Comparison of ENCODE assay signal across 9 cellular contexts in the genomic region with DNA sequence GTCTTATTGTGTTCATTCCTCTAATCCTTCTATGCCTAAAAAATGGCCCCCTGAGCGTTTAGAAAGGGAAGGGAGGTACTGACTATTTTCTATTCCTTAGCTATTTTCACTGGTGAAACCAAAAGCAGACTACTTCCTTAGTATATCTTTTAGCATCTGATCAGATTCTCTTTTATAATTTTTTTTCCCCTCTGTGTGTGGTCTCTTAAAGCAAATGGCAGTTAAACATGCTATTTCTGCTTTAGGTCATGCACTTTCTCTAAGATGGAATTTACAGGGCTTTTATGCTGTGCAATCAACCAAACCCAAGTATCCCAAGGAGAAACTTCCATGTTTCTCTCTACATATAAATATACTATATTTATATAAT. TPM values are rescaled to one million over a fixed set of nuclear protein-coding genes. Genes with fewer than 3 reads are reported as not detected.
DNase-seq lines count a peak whose midpoint lies in the region; ATAC-seq and TF ChIP-seq lines count a peak whose summit lies in the region.
"Had no signal": no experiment of that assay in that cellular context is flagged by ENCODE, and none has a peak within 500 bp of the region (broad histone marks: within the 10 kb centered on the region; RNA-seq: fewer than 3 reads in every experiment).

No MANE protein-coding gene starts in this region.

- H3K4me1 Mint-ChIP-seq in T-helper 17 cell = peaks cover 39% of the 10 kb centered on the region
- peaks cover 27 to 40% of the 10 kb centered on the region in 2 donors for H3K4me1 Mint-ChIP-seq in immature natural killer cell

- H3K4me3 Mint-ChIP-seq in T-helper 17 cell (peak overlapping the region; percentile 52), immature natural killer cell (no peak overlapping the region)

- H3K36me3 Mint-ChIP-seq in T-helper 17 cell (ENCODE audit: low read depth) = peaks cover 2% of the 10 kb centered on the region
- no peaks in the 10 kb centered on the region for H3K36me3 Mint-ChIP-seq in immature natural killer cell

- H4K5ac ChIP-seq in IMR-90 (ENCODE audit: low read depth, low read length) = no peak overlapping the region

- no peak overlapping the region for H3K56ac ChIP-seq in IMR-90 (ENCODE audit: extremely low read depth, insufficient read depth, low read length)

- H4K20me1 ChIP-seq in IMR-90 (ENCODE audit: insufficient read depth, low read length) = no peaks in the 10 kb centered on the region
- no peaks in the 10 kb centered on the region for H4K20me1 ChIP-seq in smooth muscle cell (ENCODE audit: low read depth)

- peaks cover 4% of the 10 kb centered on the region; the same call in 1 of the 2 replicates for H3K4me1 ChIP-seq in IMR-90 (ENCODE audit: control insufficient read depth, insufficient read depth, low read length)
- no peaks in the 10 kb centered on the region for H3K4me1 ChIP-seq in smooth muscle cell (ENCODE audit: low read depth)
- H3K4me1 ChIP-seq: body of pancreas had no signal

- H3K27me3 ChIP-seq in IMR-90 (ENCODE audit: control insufficient read depth, insufficient read depth, low read length) (peaks cover 8% of the 10 kb centered on the region), smooth muscle cell (ENCODE audit: low read depth) (no peaks in the 10 kb centered on the region)
- H3K27me3 ChIP-seq: body of pancreas had no signal

- no peak overlapping the region for H2BK5ac ChIP-seq in IMR-90 (ENCODE audit: low read depth, low read length, poor library complexity, severe bottlenecking)

- no CpG with 5 or more reads among the region's 1 CpG for WGBS in IMR-90 (ENCODE audit: extremely low coverage in 2 of 2, insufficient read length in 1 of 2), 2 experiments
- WGBS in smooth muscle cell (ENCODE audit: low lambda C conversion rate) = 97% methylated on average over 1 of the region's 1 CpG

- H2BK15ac ChIP-seq in IMR-90 (ENCODE audit: low read depth, low read length) = no peak overlapping the region

- DNase-seq in IMR-90 (no peak), T-helper 17 cell (no peak), immature natural killer cell (no peak), smooth muscle cell (lab: John Stamatoyannopoulos, UW; ENCODE audit: unreplicated experiment) (no peak), NCI-H2029 (lab: John Stamatoyannopoulos, UW) (no peak), NCI-H748 (lab: John Stamatoyannopoulos, UW; ENCODE audit: unreplicated experiment) (no peak)
- DNase-seq: NCI-H1105 had no signal

- H3K27ac Mint-ChIP-seq in T-helper 17 cell (peak overlapping the region; percentile 83), immature natural killer cell (peak overlapping the region in 4 of 6 donors; percentile 34 to 79 (median 48))

- H3K9ac ChIP-seq in IMR-90 (ENCODE audit: low read depth, low read length) (0 out of 2 replicates have a peak overlapping the region, but pooled peaks have one; percentile 11), smooth muscle cell (ENCODE audit: low read depth) (no peak overlapping the region)

- no peak for TF ChIP-seq POLR2A in IMR-90 (IDR thresholded peaks at IDR 0.05; ENCODE audit: low read depth, low read length)

- no peak overlapping the region for H3K14ac ChIP-seq in IMR-90 (replicated peaks; ENCODE audit: low read depth, low read length)

- dilution Hi-C loops in IMR-90 (cut with HindIII; ENCODE audit: low sequenced_read_pairs, unreplicated experiment) = no loop called here

- H3K4me2 ChIP-seq in IMR-90 (ENCODE audit: low read depth, low read length) (0 out of 2 replicates have a peak overlapping the region, but pooled peaks have one; percentile 18), smooth muscle cell (no peak overlapping the region)

- no peak overlapping the region for H2AFZ ChIP-seq in IMR-90 (replicated peaks; ENCODE audit: low read length, poor library complexity)
- H2AFZ ChIP-seq in smooth muscle cell (ENCODE audit: low read depth) = no peak overlapping the region

- no peaks in the 10 kb centered on the region for H3K9me3 Mint-ChIP-seq in immature natural killer cell

- no peaks in the 10 kb centered on the region for H3K9me3 ChIP-seq in IMR-90 (ENCODE audit: control insufficient read depth, insufficient read depth, low read length)
- H3K9me3 ChIP-seq in T-helper 17 cell (ENCODE audit: control insufficient read depth, low read length, poor library complexity, severe bottlenecking) = no peaks in the 10 kb centered on the region
- H3K9me3 ChIP-seq in smooth muscle cell (replicated peaks; ENCODE audit: low read depth) = no peaks in the 10 kb centered on the region
- H3K9me3 ChIP-seq: body of pancreas had no signal

- H4K91ac ChIP-seq in IMR-90 (ENCODE audit: insufficient read depth, low read depth, low read length) = no peak overlapping the region

- no peak overlapping the region for H2AK5ac ChIP-seq in IMR-90 (ENCODE audit: low read depth, low read length)

- H2BK120ac ChIP-seq in IMR-90 (ENCODE audit: low read depth, low read length) = no peak overlapping the region

- H3K4me3 ChIP-seq in IMR-90 (ENCODE audit: insufficient read depth, low read depth, low read length) = no peak overlapping the region
- peak overlapping the region; percentile 39 for H3K4me3 ChIP-seq in smooth muscle cell
- H3K4me3 ChIP-seq: body of pancreas had no signal

- no peaks in the 10 kb centered on the region for H3K79me2 ChIP-seq in smooth muscle cell (ENCODE audit: low read depth)

- no peak for TF ChIP-seq RAD21 in IMR-90 (IDR thresholded peaks at IDR 0.05; ENCODE audit: low read length)

- no peak overlapping the region for H4K8ac ChIP-seq in IMR-90 (ENCODE audit: low read depth in 2 of 2, low read length in 2 of 2)

- in situ Hi-C loops in IMR-90 (cut with MboI; ENCODE audit: low sequenced_read_pairs) = no loop called here

- H3K27me3 Mint-ChIP-seq in T-helper 17 cell (no peaks in the 10 kb centered on the region), immature natural killer cell (ENCODE audit: low read depth in 3 of 3) (peaks cover 2 to 8% (median 7%) of the 10 kb centered on the region in 3 donors)

- no peak overlapping the region for H2AK9ac ChIP-seq in IMR-90 (replicated peaks; ENCODE audit: low read depth, low read length, poor library complexity)

- ATAC-seq in IMR-90 (ENCODE audit: low read depth) (no peak), T-helper 17 cell (no peak), HG03135 (IDR thresholded peaks at IDR 0.05; ENCODE audit: unreplicated experiment) (no peak)

- H2BK20ac ChIP-seq in IMR-90 (ENCODE audit: low read depth, low read length) = no peak overlapping the region

- TF ChIP-seq CTCF in IMR-90 (conservative IDR thresholded peaks at IDR 0.05; ENCODE audit: low read depth, low read length) (no peak), smooth muscle cell (IDR thresholded peaks at IDR 0.05; ENCODE audit: borderline replicate concordance, insufficient read depth, poor library complexity, severe bottlenecking) (no peak)

- POLR2A ChIA-PET in IMR-90 (lab: Charles Lee; ENCODE audit: unreplicated experiment) = no interaction called here

- BruUV-seq in IMR-90 (replicated peaks; lab: Mats Ljungman, UMichigan) = no TSS peak

- CTCF ChIA-PET in IMR-90 (lab: Yijun Ruan, JAX) = no interaction called here

- no peaks in the 10 kb centered on the region for H3K79me1 ChIP-seq in IMR-90 (ENCODE audit: low read depth in 1 of 2, low read length in 2 of 2)

- H3K36me3 ChIP-seq in IMR-90 (ENCODE audit: control insufficient read depth, insufficient read depth, low read length) = no peaks in the 10 kb centered on the region
- H3K36me3 ChIP-seq in smooth muscle cell (ENCODE audit: low read depth) = no peaks in the 10 kb centered on the region

- no peaks in the 10 kb centered on the region; the same call in 1 of the 2 replicates for H3K9me1 ChIP-seq in IMR-90 (ENCODE audit: insufficient read depth, low read length)

- H3K23ac ChIP-seq in IMR-90 (ENCODE audit: low read depth, low read length) = no peak overlapping the region

- no peaks in the 10 kb centered on the region for H3F3A ChIP-seq in smooth muscle cell (ENCODE audit: low read depth)

- intact Hi-C loops in IMR-90 (cut with micrococcal nuclease) = no loop called here

- no peak overlapping the region for H3K4ac ChIP-seq in IMR-90 (ENCODE audit: low read depth, low read length)

- no peak overlapping the region for H3K18ac ChIP-seq in IMR-90 (ENCODE audit: low read depth, low read length)

- no peak overlapping the region for H3K27ac ChIP-seq in IMR-90 (ENCODE audit: insufficient read depth, low read length)
- H3K27ac ChIP-seq in smooth muscle cell (ENCODE audit: low read depth) = no peak overlapping the region

TF ChIP-seq in IMR-90, 13 proteins besides CTCF, POLR2A, EP300 and RAD21 (continues in another document):
- TF ChIP-seq SMC3 (IDR thresholded peaks at IDR 0.05; ENCODE audit: low read depth, low read length) (no peak), MXI1 (IDR thresholded peaks at IDR 0.05; ENCODE audit: borderline replicate concordance, low read depth, low read length) (no peak), CHD1 (IDR thresholded peaks at IDR 0.05; ENCODE audit: low read depth, low read length) (no peak), MAFK (IDR thresholded peaks at IDR 0.05; ENCODE audit: low read depth, low read length) (no peak), NFE2L2 (IDR thresholded peaks at IDR 0.05; ENCODE audit: low read depth, low read length) (no peak), RCOR1 (IDR thresholded peaks at IDR 0.05; ENCODE audit: insufficient replicate concordance, low read length) (no peak), MAZ (IDR thresholded peaks at IDR 0.05; ENCODE audit: borderline replicate concordance, low read depth, low read length) (no peak), FOS (IDR thresholded peaks at IDR 0.05; ENCODE audit: low read depth, low read length) (no peak)
- TF ChIP-seq, protein P1, sequence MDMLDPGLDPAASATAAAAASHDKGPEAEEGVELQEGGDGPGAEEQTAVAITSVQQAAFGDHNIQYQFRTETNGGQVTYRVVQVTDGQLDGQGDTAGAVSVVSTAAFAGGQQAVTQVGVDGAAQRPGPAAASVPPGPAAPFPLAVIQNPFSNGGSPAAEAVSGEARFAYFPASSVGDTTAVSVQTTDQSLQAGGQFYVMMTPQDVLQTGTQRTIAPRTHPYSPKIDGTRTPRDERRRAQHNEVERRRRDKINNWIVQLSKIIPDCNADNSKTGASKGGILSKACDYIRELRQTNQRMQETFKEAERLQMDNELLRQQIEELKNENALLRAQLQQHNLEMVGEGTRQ (IDR thresholded peaks at IDR 0.05; ENCODE audit: low read depth, low read length) = no peak

RNA-seq across cellular contexts. Expression of a gene that starts 10.0 kb away (rescaled TPM):
- total RNA-seq in IMR-90 (2012; rRNA removed) (51.1 and 76.9 TPM in 2 replicates), T-helper 17 cell (100 to 1,000 TPM; 396 to 450 TPM), smooth muscle cell (459 and 557 TPM in 2 replicates)
- polyA plus RNA-seq in IMR-90 (2012; rRNA removed) (127 and 158 TPM in 2 replicates), immature natural killer cell (1,000 to 10,000 TPM in 1 of 3 donors, 100 to 1,000 TPM in 2; 850 to 1,055 (median 878) TPM), smooth muscle cell (397 and 411 TPM in 2 replicates)
- 74.9 and 83.1 TPM in 2 replicates for polyA plus RNA-seq in IMR-90 (2012; cell fraction: cytosol; rRNA removed)
- 22.2 and 62.3 TPM in 2 replicates for polyA plus RNA-seq in IMR-90 (2012; cell fraction: nucleus; rRNA removed; ENCODE audit: low replicate concordance)
